8 cellular contexts compared by ENCODE assay signal in genomic region chr19:47436712-47437401, GRCh38. TPM values are rescaled to one million over a fixed set of nuclear protein-coding genes. Genes with fewer than 3 reads are reported as not detected.
DNase-seq lines count a peak whose midpoint lies in the region; ATAC-seq lines count a peak whose summit lies in the region.

No MANE protein-coding gene starts in this region.

- POLR2A ChIA-PET in CD4-positive, alpha-beta memory T cell (lab: Charles Lee; ENCODE audit: partially characterized antibody): interaction anchor here (0.5 to 2.4 kb wide), 5 partner anchors 79 to 271 kb away, joined by 3 to 10 read pairs (median 5); partner anchors contain the start of gene NAPA
- POLR2A ChIA-PET in activated CD4-positive, alpha-beta memory T cell treated with anti-CD3 and anti-CD28 coated beads for 36 hours (lab: Charles Lee): no interaction called here

- intact Hi-C loops in CD4-positive, alpha-beta memory T cell (cut with micrococcal nuclease): loop anchor here (1.0 to 5.0 kb wide), 4 partner anchors 45 to 306 kb away; partner anchors contain the start of genes KPTN and NAPA
- intact Hi-C loops in activated CD4-positive, alpha-beta memory T cell treated with anti-CD3 and anti-CD28 coated beads for 36 hours (cut with micrococcal nuclease): loop anchor here (1.0 to 10.0 kb wide), 5 partner anchors 48 to 270 kb away; partner anchors contain the start of genes BICRA, KPTN and NAPA

- peaks cover 24 to 37% of the 10 kb centered on the region in 2 donors for H3K27me3 Mint-ChIP-seq in CD4-positive, alpha-beta memory T cell
- H3K27me3 Mint-ChIP-seq in activated CD4-positive, alpha-beta memory T cell treated with anti-CD3 and anti-CD28 coated beads for 36 hours: peaks cover 38% of the 10 kb centered on the region

- no peaks in the 10 kb centered on the region for H3K9me3 Mint-ChIP-seq in CD4-positive, alpha-beta memory T cell
- no peaks in the 10 kb centered on the region for H3K9me3 Mint-ChIP-seq in activated CD4-positive, alpha-beta memory T cell treated with anti-CD3 and anti-CD28 coated beads for 36 hours

- DNase-seq in CD4-positive, alpha-beta memory T cell: peak; percentile 71 to 82 (median 78)
- peak; percentile 75 for DNase-seq in NCI-H774 (lab: John Stamatoyannopoulos, UW)
- peak; percentile 89 for DNase-seq in activated CD4-positive, alpha-beta memory T cell treated with anti-CD3 and anti-CD28 coated beads for 36 hours
- peak; percentile 35 to 57 for DNase-seq in dermis microvascular lymphatic vessel endothelial cell (ENCODE audit: low read depth in 2 of 2)
- DNase-seq in lung microvascular endothelial cell (ENCODE audit: low read depth in 2 of 2): peak; percentile 59 to 77
- DNase-seq in stimulated activated CD8-positive, alpha-beta memory T cell treated with anti-CD3 and anti-CD28 coated beads, Interleukin-15, amount 100 ng/mL, for 4 hours (ENCODE audit: low read depth in 2 of 2): peak; percentile 54 to 74

- CTCF ChIA-PET in CD4-positive, alpha-beta memory T cell (lab: Charles Lee; ENCODE audit: partially characterized antibody): interaction anchor here (0.5 to 10.6 kb wide), 32 partner anchors 9 to 596 kb away, joined by 3 to 293 read pairs (median 3); partner anchors contain the start of genes DHX34, EHD2, KPTN and MEIS3
- CTCF ChIA-PET in activated CD4-positive, alpha-beta memory T cell treated with anti-CD3 and anti-CD28 coated beads for 36 hours (lab: Charles Lee): interaction anchor here (0.5 to 8.0 kb wide), 45 partner anchors 9 to 311 kb away, joined by 3 to 193 read pairs (median 4); partner anchors contain the start of genes EHD2, INAFM1, KPTN and NAPA

- H3K36me3 Mint-ChIP-seq in CD4-positive, alpha-beta memory T cell: no peaks in the 10 kb centered on the region
- no peaks in the 10 kb centered on the region for H3K36me3 Mint-ChIP-seq in activated CD4-positive, alpha-beta memory T cell treated with anti-CD3 and anti-CD28 coated beads for 36 hours

- H3K36me3 ChIP-seq in CD4-positive, alpha-beta memory T cell (ENCODE audit: insufficient read depth, low read length): no peaks in the 10 kb centered on the region

- H3K4me1 ChIP-seq in CD4-positive, alpha-beta memory T cell (ENCODE audit: insufficient read depth, low read length): peaks cover 13% of the 10 kb centered on the region

- H3K27ac ChIP-seq in CD4-positive, alpha-beta memory T cell (ENCODE audit: low read depth, low read length): no peak overlapping the region

- H3K27me3 ChIP-seq in CD4-positive, alpha-beta memory T cell (ENCODE audit: insufficient read depth, low read length): peaks cover 6% of the 10 kb centered on the region

- H3K4me3 Mint-ChIP-seq in CD4-positive, alpha-beta memory T cell: peak overlapping the region in 4 of 8 donors; percentile 14 to 46 (median 34)
- H3K4me3 Mint-ChIP-seq in activated CD4-positive, alpha-beta memory T cell treated with anti-CD3 and anti-CD28 coated beads for 36 hours: no peak overlapping the region

- H3K27ac Mint-ChIP-seq in CD4-positive, alpha-beta memory T cell: peak overlapping the region in 5 of 7 donors; percentile 19 to 80 (median 46)
- no peak overlapping the region for H3K27ac Mint-ChIP-seq in activated CD4-positive, alpha-beta memory T cell treated with anti-CD3 and anti-CD28 coated beads for 36 hours

- peaks cover 7 to 21% (median 17%) of the 10 kb centered on the region in 4 donors for H3K4me1 Mint-ChIP-seq in CD4-positive, alpha-beta memory T cell
- H3K4me1 Mint-ChIP-seq in activated CD4-positive, alpha-beta memory T cell treated with anti-CD3 and anti-CD28 coated beads for 36 hours (ENCODE audit: low read depth): peaks cover 15% of the 10 kb centered on the region

- no peak overlapping the region for H3K4me3 ChIP-seq in CD4-positive, alpha-beta memory T cell (ENCODE audit: low read length in 2 of 2)

- H3K9me3 ChIP-seq in CD4-positive, alpha-beta memory T cell (ENCODE audit: control insufficient read depth in 1 of 2, low read length in 2 of 2): no peaks in the 10 kb centered on the region

- ATAC-seq in HG02798 (IDR thresholded peaks at IDR 0.05; ENCODE audit: poor library complexity, unreplicated experiment): peak; percentile 70
- no peak for ATAC-seq in HG03354 (IDR thresholded peaks at IDR 0.05; ENCODE audit: poor library complexity, severe bottlenecking, unreplicated experiment)

RNA-seq across cellular contexts. Expression of gene MEIS3, which starts 17.5 kb away (rescaled TPM):
- under 1 TPM in 1 of 2 experiments, not detected in 1; 0.35 TPM for total RNA-seq in CD4-positive, alpha-beta memory T cell
- under 1 TPM in 1 of 2 donors, not detected in 1; 0.71 TPM for polyA plus RNA-seq in CD4-positive, alpha-beta memory T cell
- total RNA-seq in activated CD4-positive, alpha-beta memory T cell treated with anti-CD3 and anti-CD28 coated beads for 36 hours: under 1 TPM; 0.26 to 0.63 TPM
- total RNA-seq in dermis microvascular lymphatic vessel endothelial cell (0.13 and 0.26 TPM in 2 replicates), lung microvascular endothelial cell (0.20 and 0.22 TPM in 2 replicates)

RNA-seq across cellular contexts. Expression of gene SLC8A2, which starts 34.8 kb away (rescaled TPM):
- not detected for total RNA-seq in CD4-positive, alpha-beta memory T cell
- polyA plus RNA-seq in CD4-positive, alpha-beta memory T cell: not detected
- under 1 TPM in 1 of 2 experiments, not detected in 1; 0.14 TPM for total RNA-seq in activated CD4-positive, alpha-beta memory T cell treated with anti-CD3 and anti-CD28 coated beads for 36 hours
- total RNA-seq in dermis microvascular lymphatic vessel endothelial cell: not detected in 2 replicates
- total RNA-seq in lung microvascular endothelial cell: 0.22 TPM in 1 of 2 replicates, not detected in the other

RNA-seq across cellular contexts. Expression of gene KPTN, which starts 47.2 kb away (rescaled TPM):
- 1 to 10 TPM; 4.0 to 4.3 TPM for total RNA-seq in CD4-positive, alpha-beta memory T cell
- polyA plus RNA-seq in CD4-positive, alpha-beta memory T cell: 10 to 100 TPM in 1 of 2 donors, 1 to 10 TPM in 1; 4.8 to 10.6 TPM
- 1 to 10 TPM; 7.0 to 9.2 TPM for total RNA-seq in activated CD4-positive, alpha-beta memory T cell treated with anti-CD3 and anti-CD28 coated beads for 36 hours
- total RNA-seq in dermis microvascular lymphatic vessel endothelial cell: 4.0 and 5.3 TPM in 2 replicates
- total RNA-seq in lung microvascular endothelial cell: 3.2 and 3.5 TPM in 2 replicates
